Comparison of ENCODE assay signal across 8 cellular contexts in genomic region chr12:1594045-1594294, GRCh38. TPM values are rescaled to one million over a fixed set of nuclear protein-coding genes. Genes with fewer than 3 reads are reported as not detected.
DNase-seq lines count a peak whose midpoint lies in the region; ATAC-seq and TF ChIP-seq lines count a peak whose summit lies in the region.

No MANE protein-coding gene starts in this region.

- no peak for TF ChIP-seq EP300 in upper lobe of left lung (IDR thresholded peaks at IDR 0.05)

- H3K36me3 ChIP-seq in colonic mucosa (no peaks in the 10 kb centered on the region), lung (ENCODE audit: control insufficient read depth in 2 of 2, insufficient read depth in 2 of 2, low read length in 2 of 2) (no peaks in the 10 kb centered on the region), upper lobe of left lung (no peaks in the 10 kb centered on the region)

- H3K4me1 ChIP-seq in colonic mucosa = peaks cover 3% of the 10 kb centered on the region
- H3K4me1 ChIP-seq in lung (ENCODE audit: control insufficient read depth in 2 of 2, insufficient read depth in 2 of 2, low read length in 2 of 2) = peaks cover 6 to 14% of the 10 kb centered on the region in 2 donors
- H3K4me1 ChIP-seq in upper lobe of left lung = peaks cover 41 to 54% (median 47%) of the 10 kb centered on the region in 4 donors

- TF ChIP-seq CTCF in colonic mucosa (IDR thresholded peaks at IDR 0.05) (no peak), lung (IDR thresholded peaks at IDR 0.05; ENCODE audit: control extremely low read depth, extremely low read depth) (no peak), upper lobe of left lung (IDR thresholded peaks at IDR 0.05) (no peak)

- intact Hi-C loops in colonic mucosa (cut with DNase I) = no loop called here

- H3K9me3 ChIP-seq in colonic mucosa (no peaks in the 10 kb centered on the region), lung (ENCODE audit: control insufficient read depth in 2 of 2, insufficient read depth in 1 of 2, low read length in 1 of 2) (no peaks in the 10 kb centered on the region), upper lobe of left lung (no peaks in the 10 kb centered on the region)

- H3K27me3 ChIP-seq in colonic mucosa (no peaks in the 10 kb centered on the region), lung (ENCODE audit: control insufficient read depth, insufficient read depth) (no peaks in the 10 kb centered on the region), upper lobe of left lung (no peaks in the 10 kb centered on the region)

- peak overlapping the region; percentile 86 to 90 for H3K9ac ChIP-seq in colonic mucosa (ENCODE audit: low read depth in 2 of 2, low read length in 2 of 2)

- DNase-seq in ELR (ENCODE audit: low read depth) (peak; percentile 82), RPMI8226 (peak; percentile 79), colonic mucosa (peak; percentile 65), lung (ENCODE audit: low spot score) (no peak), upper lobe of left lung (peak in 1 of 2 donors; percentile 71), AG08395 (ENCODE audit: low spot score) (no peak)

- H3K27ac ChIP-seq in colonic mucosa = peak overlapping the region; percentile 94
- H3K27ac ChIP-seq in lung (ENCODE audit: low read depth in 1 of 2, low read length in 1 of 2) = peak overlapping the region; percentile 95 to 96
- H3K27ac ChIP-seq in upper lobe of left lung = peak overlapping the region; percentile 91 to 98 (median 93)

- TF ChIP-seq POLR2A in upper lobe of left lung (IDR thresholded peaks at IDR 0.05) = peak in 1 of 4 donors; percentile 70

- ATAC-seq in GM19438 (IDR thresholded peaks at IDR 0.05; ENCODE audit: low read depth, unreplicated experiment) (peak; percentile 40), HG03442 (IDR thresholded peaks at IDR 0.05; ENCODE audit: unreplicated experiment) (peak; percentile 46), lung (ENCODE audit: insufficient read depth, low FRiP score) (peak; percentile 68), upper lobe of left lung (ENCODE audit: low FRiP score in 2 of 2) (peak; percentile 72 to 78)

- H3K4me3 ChIP-seq in colonic mucosa = peak overlapping the region; percentile 57
- H3K4me3 ChIP-seq in lung = peak overlapping the region; percentile 69
- peak overlapping the region; percentile 80 to 91 (median 86) for H3K4me3 ChIP-seq in upper lobe of left lung

- 0% methylated on average over 4 to 36 of the region's 36 CpGs for WGBS in lung, 2 donors
- WGBS in upper lobe of left lung, 2 donors = no CpG with 5 or more reads among the region's 36 CpGs

RNA-seq across cellular contexts. Expression of gene FBXL14, which starts 0.4 kb away (rescaled TPM):
- total RNA-seq in colonic mucosa (10 to 100 TPM; 32.3 to 37.4 TPM), lung (10 to 100 TPM; 12.6 to 23.0 TPM), upper lobe of left lung (10 to 100 TPM in 4 of 6 donors, 1 to 10 TPM in 2; 8.5 to 22.0 (median 14.4) TPM)
- polyA plus RNA-seq in lung = 10 to 100 TPM in 1 of 2 donors, 1 to 10 TPM in 1; 4.4 to 13.6 TPM

RNA-seq across cellular contexts. Expression of gene WNT5B, which starts 35.1 kb away (rescaled TPM):
- total RNA-seq in colonic mucosa (1 to 10 TPM; 1.5 to 5.9 TPM), lung (10 to 100 TPM in 1 of 2 donors, 1 to 10 TPM in 1; 7.8 to 12.6 TPM), upper lobe of left lung (1 to 10 TPM in 5 of 6 donors, not detected in 1; 5.8 to 9.7 (median 7.0) TPM)
- polyA plus RNA-seq in lung = 1 to 10 TPM; 2.8 to 3.6 TPM

Comparison
In these comparisons a context has a peak if more than half of its experiments do, and no peak if none do; other contexts are left out.
1. DNase-seq: peak in ELR (single experiment), RPMI8226 (single experiment) and colonic mucosa (single experiment); none in lung (single experiment) and AG08395 (single experiment).
2. Peak in every context shown above with its lines, with median percentiles within 50 percentile points of each other: ATAC-seq, H3K27ac ChIP-seq and H3K4me3 ChIP-seq.